Comparison of ENCODE assay signal across 15 cellular contexts in genomic region chr3:8442993-8443670, GRCh38. TPM values are rescaled to one million over a fixed set of nuclear protein-coding genes. Genes with fewer than 3 reads are reported as not detected.
DNase-seq lines count a peak whose midpoint lies in the region; ATAC-seq, FAIRE-seq and TF ChIP-seq lines count a peak whose summit lies in the region.
"Had no signal": no experiment of that assay in that cellular context is flagged by ENCODE, and none has a peak within 500 bp of the region (broad histone marks: within the 10 kb centered on the region; RNA-seq: fewer than 3 reads in every experiment).

No MANE protein-coding gene starts in this region.

- H3K4me2 ChIP-seq in K562 (ENCODE audit: insufficient read depth, low read length), result no peak overlapping the region
- no peak overlapping the region for H3K4me2 ChIP-seq in OCI-LY7 (ENCODE audit: low read length)

- H3K79me2 ChIP-seq in K562 (ENCODE audit: control insufficient read depth, insufficient read depth, low read length) (no peaks in the 10 kb centered on the region), OCI-LY7 (ENCODE audit: insufficient read depth, low read depth, low read length) (no peaks in the 10 kb centered on the region)

- H3K4me1 ChIP-seq in Panc1 (ENCODE audit: control insufficient read depth, insufficient read depth, low read length), result peaks cover 36% of the 10 kb centered on the region
- H3K4me1 ChIP-seq in K562 (replicated peaks in 1 of 2; ENCODE audit: control insufficient read depth in 2 of 2, insufficient read depth in 2 of 2, low read length in 2 of 2), result no peaks in the 10 kb centered on the region
- peaks cover 23 to 42% (median 35%) of the 10 kb centered on the region in 4 donors for H3K4me1 ChIP-seq in stomach
- no peaks in the 10 kb centered on the region for H3K4me1 ChIP-seq in OCI-LY7 (ENCODE audit: insufficient read depth, low read length, poor library complexity, severe bottlenecking)

- whole genome bisulfite sequencing in K562 (ENCODE audit: insufficient coverage, low coverage, missing lambda C conversion rate), result 2% methylated on average over 5 of the region's 5 CpGs
- WGBS in stomach, 5 donors, result 49 to 62% (median 56%) methylated on average over 5 of the region's 5 CpGs

- TF ChIP-seq CTCF in Panc1 (IDR thresholded peaks at IDR 0.05) (no peak), K562 (IDR thresholded peaks at IDR 0.05 in 2 of 3, conservative IDR thresholded peaks at IDR 0.05 in 1 of 3; ENCODE audit: insufficient read depth in 2 of 3, low read depth in 1 of 3, low read length in 3 of 3) (no peak), stomach (IDR thresholded peaks at IDR 0.05) (no peak), OCI-LY7 (conservative IDR thresholded peaks at IDR 0.05; ENCODE audit: low read length) (no peak)

- TF ChIP-seq RAD21 in K562 (CRISPR knock-in tag; conservative IDR thresholded peaks at IDR 0.05 in 1 of 2, IDR thresholded peaks at IDR 0.05 in 1 of 2), result no peak

- H4K20me1 ChIP-seq in K562 (replicated peaks; ENCODE audit: control insufficient read depth, insufficient read depth, low read length) (no peaks in the 10 kb centered on the region), OCI-LY7 (ENCODE audit: insufficient read depth, low read length) (no peaks in the 10 kb centered on the region)

- CTCF ChIA-PET in Panc1 (lab: Charles Lee) (interaction anchor here (1.3 kb wide), 2 partner anchors 164 to 179 kb away, joined by 3 to 4 read pairs; no protein-coding TSS in a partner anchor), K562 (lab: Yijun Ruan, JAX; ENCODE audit: low intra/inter-chr PET ratio) (interaction anchor here (1.7 kb wide), 1 partner anchor 180 kb away, joined by 12 read pairs; no protein-coding TSS in a partner anchor), OCI-LY7 (lab: Charles Lee; ENCODE audit: unreplicated experiment) (no interaction called here)

- H3K9me1 ChIP-seq in K562 (ENCODE audit: control insufficient read depth, insufficient read depth, low read length), result no peaks in the 10 kb centered on the region

- BruUV-seq in Panc1 (replicated peaks; lab: Mats Ljungman, UMichigan) (no TSS peak), K562 (replicated peaks; lab: Mats Ljungman, UMichigan) (no TSS peak), OCI-LY7 (replicated peaks; lab: Mats Ljungman, UMichigan) (no TSS peak)

- FAIRE-seq in K562 (lab: Jason Lieb, UNC), result no peak
- FAIRE-seq: islet of Langerhans, small intestine had no signal

- H3K4me3 ChIP-seq in Panc1 (ENCODE audit: low read depth in 2 of 2, low read length in 2 of 2) (no peak overlapping the region), K562 (no peak overlapping the region), stomach (no peak overlapping the region), OCI-LY7 (ENCODE audit: low read depth, low read length, poor library complexity, severe bottlenecking) (no peak overlapping the region)
- H3K4me3 ChIP-seq: Peyer's patch had no signal

- H3K27ac ChIP-seq in Panc1 (ENCODE audit: low read length) (peak overlapping the region; percentile 93), K562 (ENCODE audit: extremely low read depth, low read depth, low read length) (no peak overlapping the region), stomach (peak overlapping the region in 4 of 5 donors; percentile 77 to 87 (median 83)), OCI-LY7 (ENCODE audit: low read depth, low read length, poor library complexity, severe bottlenecking) (no peak overlapping the region)

- TF ChIP-seq EP300 in K562 (IDR thresholded peaks at IDR 0.05; ENCODE audit: low read length), result no peak
- no peak for TF ChIP-seq EP300 in stomach (IDR thresholded peaks at IDR 0.05)

- no peaks in the 10 kb centered on the region for H3K9me2 ChIP-seq in OCI-LY7 (ENCODE audit: insufficient read depth, low read length)

- H3K36me3 ChIP-seq in Panc1 (ENCODE audit: control insufficient read depth, insufficient read depth, low read length) (no peaks in the 10 kb centered on the region), K562 (ENCODE audit: control insufficient read depth, insufficient read depth, low read length) (no peaks in the 10 kb centered on the region), stomach (no peaks in the 10 kb centered on the region), OCI-LY7 (ENCODE audit: insufficient read depth, low read length) (no peaks in the 10 kb centered on the region)
- H3K36me3 ChIP-seq: Peyer's patch had no signal

- intact Hi-C loops in Panc1 (cut with micrococcal nuclease; ENCODE audit: unreplicated experiment) (loop anchor here (1.0 to 5.0 kb wide), 2 partner anchors 164 to 179 kb away; no protein-coding TSS in a partner anchor), K562 (cut with micrococcal nuclease) (loop anchor here (1.0 kb wide), 1 partner anchor 180 kb away; no protein-coding TSS in a partner anchor), stomach (cut with DNase I; ENCODE audit: low total_unique reads) (loop anchor here (5.0 kb wide), 1 partner anchor 179 kb away; no protein-coding TSS in a partner anchor), OCI-LY7 (cut with micrococcal nuclease; ENCODE audit: unreplicated experiment) (loop anchor here (2.0 kb wide), 1 partner anchor 180 kb away; no protein-coding TSS in a partner anchor)

- DNase-seq in Panc1 (ENCODE audit: low read depth, low spot score) (no peak), K562 (ENCODE audit: extremely low read depth in 1 of 4, low spot score in 3 of 4) (no peak), kidney tubule cell (ENCODE audit: low spot score) (peak; percentile 52), stomach (no peak), SHP77 (lab: John Stamatoyannopoulos, UW) (no peak), activated gamma-delta T cell treated with Interleukin-2 at 50 U/mL for 16 hours (no peak), OCI-LY7 (ENCODE audit: low spot score) (no peak)
- DNase-seq: activated naive CD4-positive, alpha-beta T cell treated with anti-CD3 and anti-CD28 coated beads for 36 hours; HCEC 1CT; natural killer cell; NCI-H1048; Peyer's patch; small intestine had no signal

- H3K9me3 ChIP-seq in Panc1 (ENCODE audit: control insufficient read depth, insufficient read depth, low read depth, low read length) (no peaks in the 10 kb centered on the region), K562 (replicated peaks; ENCODE audit: control insufficient read depth, insufficient read depth, low read depth, low read length) (no peaks in the 10 kb centered on the region), stomach (no peaks in the 10 kb centered on the region), OCI-LY7 (ENCODE audit: low read length) (no peaks in the 10 kb centered on the region)
- H3K9me3 ChIP-seq: Peyer's patch had no signal

- TF ChIP-seq POLR2A in K562 (conservative IDR thresholded peaks at IDR 0.05) (no peak), stomach (IDR thresholded peaks at IDR 0.05) (no peak)

- no peak; the same call in 1 of the 2 replicates for ATAC-seq in Panc1
- no peak for ATAC-seq in K562
- ATAC-seq in HG02973 (IDR thresholded peaks at IDR 0.05; ENCODE audit: unreplicated experiment), result no peak
- ATAC-seq: natural killer cell had no signal

- in situ Hi-C loops in Panc1 (cut with HindIII; ENCODE audit: low pct_unique_long_range_greater_than_20kb, low sequenced_read_pairs), result no loop called here
- in situ Hi-C loops in K562 (cut with MboI), result no loop called here

- no peaks in the 10 kb centered on the region for H3K27me3 ChIP-seq in Panc1 (ENCODE audit: control insufficient read depth, insufficient read depth, low read length)
- peaks cover 0 to 4% of the 10 kb centered on the region in 2 experiments; a peak in 1 of 5 replicates for H3K27me3 ChIP-seq in K562 (ENCODE audit: control insufficient read depth in 2 of 2, insufficient read depth in 2 of 2, low read length in 2 of 2)
- H3K27me3 ChIP-seq in stomach, result no peaks in the 10 kb centered on the region
- H3K27me3 ChIP-seq: Peyer's patch had no signal

- no peak overlapping the region for H2AFZ ChIP-seq in K562 (ENCODE audit: low read depth, low read length)
- no peak overlapping the region for H2AFZ ChIP-seq in OCI-LY7 (ENCODE audit: low read length)

- H3K9ac ChIP-seq in K562 (ENCODE audit: insufficient read depth in 1 of 2, low read depth in 2 of 2, low read length in 2 of 2), result no peak overlapping the region

- POLR2A ChIA-PET in Panc1 (lab: Charles Lee) (interaction anchor here (1.2 kb wide), 1 partner anchor 59 kb away, joined by 7 read pairs; the partner anchor contains the start of gene LMCD1), K562 (lab: Yijun Ruan, JAX) (no interaction called here), OCI-LY7 (lab: Charles Lee) (interaction anchor here (0.6 kb wide), 1 partner anchor 84 kb away, joined by 3 read pairs; no protein-coding TSS in a partner anchor)

TF ChIP-seq in K562, 482 proteins besides CTCF, POLR2A, EP300 and RAD21:
- no peak for TF ChIP-seq CBX3 (IDR thresholded peaks at IDR 0.05; ENCODE audit: borderline replicate concordance in 1 of 2, low read length in 2 of 2)
- peak; percentile 30; the same call in 1 of the 2 replicates for TF ChIP-seq TCF3 (CRISPR knock-in tag; IDR thresholded peaks at IDR 0.05)

RNA-seq across cellular contexts. Expression of gene LMCD1, which starts 58.5 kb away (rescaled TPM):
- total RNA-seq in Panc1 (2021; ENCODE audit: unreplicated experiment) (24.8 TPM), K562 (2014; rRNA removed) (not detected in 2 replicates), K562 (2014; rRNA removed; fragmentation: Illumina TruSeq; extraction: Trizol) (not detected in 2 replicates), K562 (2015; rRNA removed; fragmentation: Illumina TruSeq; extraction: Trizol) (not detected in 2 replicates), K562 (2021) (not detected in 2 replicates), stomach (10 to 100 TPM in 3 of 5 donors, under 1 TPM in 2; 0.58 to 42.3 (median 17.4) TPM), OCI-LY7 (2022) (not detected in 2 replicates)
- 37.8 TPM for polyA plus RNA-seq in Panc1 (2012; ENCODE audit: insufficient read length)
- total RNA-seq in K562 (2011; cell fraction: chromatin; rRNA removed; ENCODE audit: low replicate concordance), result not detected in 2 replicates
- not detected in 2 replicates for total RNA-seq in K562 (2011; cell fraction: nucleolus; rRNA removed)
- not detected in 2 replicates for total RNA-seq in K562 (2011; cell fraction: nucleoplasm; rRNA removed)
- polyA plus RNA-seq in K562 (2011; rRNA removed) (not detected in 2 replicates), K562 (2014; fragmentation: Illumina TruSeq; extraction: Trizol) (not detected in 2 replicates), K562 (2014; fragmentation: Nextera tagmentation; extraction: Ambion mirVana) (not detected), K562 (2014; rRNA removed) (0.60 TPM in 1 of 2 replicates, not detected in the other), stomach (10 to 100 TPM; 21.0 to 60.2 (median 45.5) TPM)
- not detected in 2 replicates for polyA plus RNA-seq in K562 (2011; cell fraction: cytosol; rRNA removed)
- not detected in 2 replicates for polyA plus RNA-seq in K562 (2011; cell fraction: nucleus; rRNA removed)
- 0.01 and 0.15 TPM in 2 replicates for polyA plus RNA-seq in K562 (2012)
- not detected in 2 replicates for polyA minus RNA-seq in K562 (2011; rRNA and poly(A)+ RNA removed)
- not detected in 2 replicates for polyA minus RNA-seq in K562 (2011; cell fraction: cytosol; rRNA and poly(A)+ RNA removed)
- not detected in 2 replicates for polyA minus RNA-seq in K562 (2011; cell fraction: nucleus; rRNA and poly(A)+ RNA removed)
- total RNA-seq in OCI-LY7 (2014; rRNA removed; shearing (Covaris generic)), result 0.47 and 5.8 TPM in 2 replicates
- total RNA-seq: natural killer cell had no signal

Comparison
In these comparisons a context has a peak if more than half of its experiments do, and no peak if none do; other contexts are left out.
1. H3K27ac ChIP-seq: peak in Panc1 (single experiment) and stomach (4 of 5); none in K562 (single experiment) and OCI-LY7 (single experiment).